ENCODE assay signal across 8 cellular contexts in the genomic region with DNA sequence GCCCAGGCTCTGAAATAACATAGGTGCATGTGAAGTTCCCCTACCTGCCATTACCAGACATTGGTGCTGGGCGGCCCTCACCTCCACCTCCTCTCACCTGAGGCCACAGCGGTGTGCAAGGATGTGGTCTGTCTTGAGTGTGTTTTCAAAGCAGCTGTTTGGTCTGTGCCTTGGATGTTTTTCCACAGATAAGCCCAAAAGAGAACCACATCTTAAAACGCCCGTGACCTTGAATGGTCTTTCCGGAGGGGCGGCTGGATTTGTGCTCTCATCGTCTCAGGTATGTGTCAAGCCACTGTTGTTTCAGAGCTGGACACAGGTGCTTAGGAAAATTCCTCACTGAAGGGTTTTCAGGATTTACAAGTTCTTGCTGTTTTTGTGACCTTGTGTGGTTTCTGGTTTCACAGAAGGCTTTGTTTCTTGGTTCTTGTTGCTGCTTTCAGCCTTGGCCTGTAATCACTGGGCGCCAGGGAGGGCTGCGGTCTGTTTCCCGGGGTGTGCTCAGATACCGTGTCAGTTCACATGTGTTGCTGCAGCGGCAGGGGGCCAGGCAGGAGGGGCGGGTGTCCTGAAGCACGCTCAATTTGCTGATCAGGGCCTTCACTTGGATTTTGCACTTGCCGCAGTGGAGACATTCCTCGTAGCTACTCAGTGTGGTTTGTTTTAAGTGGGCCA.
DNase-seq lines count a peak whose midpoint lies in the region; ATAC-seq lines count a peak whose summit lies in the region.

No MANE protein-coding gene starts in this region.

- intact Hi-C loops in activated T-helper 2 cell treated with anti-CD3 and anti-CD28 coated beads, Interferon-gamma antibody, Interleukin-2, Interleukin-4, amounts not matched to agents 10 μg/mL and 5 μg/mL and 100 μg/mL, durations not matched to agents 14 hours and 24 hours and 36 hours (cut with micrococcal nuclease), result loop anchor here (5.0 kb wide), 1 partner anchor 109 kb away; no protein-coding TSS in a partner anchor
- intact Hi-C loops in left colon (cut with DNase I, micrococcal nuclease), result loop anchor here in 1 of 2 donors (10.0 kb wide), 3 partner anchors 122 to 252 kb away; no protein-coding TSS in a partner anchor

- peak; percentile 44 for ATAC-seq in HG03442 (IDR thresholded peaks at IDR 0.05; ENCODE audit: unreplicated experiment)
- ATAC-seq in activated T-helper 17 cell treated with anti-CD3 and anti-CD28 coated beads, Interleukin-2, amount 50 U/mL, for 72 hours (replicated peaks), result peak; percentile 49
- no peak for ATAC-seq in left colon

- H3K4me3 Mint-ChIP-seq in activated naive CD4-positive, alpha-beta T cell treated with anti-CD3 and anti-CD28 coated beads, Interleukin-2, amount 50 U/mL, for 24 hours, result peak overlapping the region; percentile 33
- H3K4me3 Mint-ChIP-seq in activated T-helper 17 cell treated with anti-CD3 and anti-CD28 coated beads, Interleukin-2, amount 50 U/mL, for 72 hours, result peak overlapping the region; percentile 29
- H3K4me3 Mint-ChIP-seq in activated T-helper 2 cell treated with anti-CD3 and anti-CD28 coated beads, Interferon-gamma antibody, Interleukin-2, Interleukin-4, amounts not matched to agents 10 μg/mL and 5 μg/mL and 100 μg/mL, durations not matched to agents 14 hours and 24 hours and 36 hours (ENCODE audit: low read depth), result no peak overlapping the region

- H3K27me3 ChIP-seq in layer of hippocampus (ENCODE audit: control insufficient read depth, insufficient read depth, low read length), result no peaks in the 10 kb centered on the region
- H3K27me3 ChIP-seq in H7 (ENCODE audit: control insufficient read depth, insufficient read depth, low read length), result no peaks in the 10 kb centered on the region

- peak overlapping the region; percentile 59 for H3K27ac ChIP-seq in layer of hippocampus (ENCODE audit: low read depth, low read length)

- no peaks in the 10 kb centered on the region for H3K36me3 ChIP-seq in H7 (replicated peaks; ENCODE audit: control insufficient read depth, insufficient read depth, low read length)

- DNase-seq in activated naive CD4-positive, alpha-beta T cell (lab: John Stamatoyannopoulos, UW), result no peak
- no peak for DNase-seq in H7
- DNase-seq in activated T-helper 2 cell treated with anti-CD3 and anti-CD28 coated beads, Interferon-gamma antibody, Interleukin-2, Interleukin-4, amounts not matched to agents 10 μg/mL and 5 μg/mL and 100 μg/mL, durations not matched to agents 14 hours and 24 hours and 36 hours (ENCODE audit: low spot score), result no peak
- DNase-seq in left colon, result no peak

- H3K27me3 Mint-ChIP-seq in activated naive CD4-positive, alpha-beta T cell treated with anti-CD3 and anti-CD28 coated beads, Interleukin-2, amount 50 U/mL, for 24 hours, result no peaks in the 10 kb centered on the region
- peaks cover 7% of the 10 kb centered on the region for H3K27me3 Mint-ChIP-seq in activated T-helper 17 cell treated with anti-CD3 and anti-CD28 coated beads, Interleukin-2, amount 50 U/mL, for 72 hours
- no peaks in the 10 kb centered on the region for H3K27me3 Mint-ChIP-seq in activated T-helper 2 cell treated with anti-CD3 and anti-CD28 coated beads, Interferon-gamma antibody, Interleukin-2, Interleukin-4, amounts not matched to agents 10 μg/mL and 5 μg/mL and 100 μg/mL, durations not matched to agents 14 hours and 24 hours and 36 hours (ENCODE audit: low read depth)

- no peaks in the 10 kb centered on the region for H3K36me3 Mint-ChIP-seq in activated naive CD4-positive, alpha-beta T cell treated with anti-CD3 and anti-CD28 coated beads, Interleukin-2, amount 50 U/mL, for 24 hours
- H3K36me3 Mint-ChIP-seq in activated T-helper 17 cell treated with anti-CD3 and anti-CD28 coated beads, Interleukin-2, amount 50 U/mL, for 72 hours (ENCODE audit: low read depth), result no peaks in the 10 kb centered on the region
- H3K36me3 Mint-ChIP-seq in activated T-helper 2 cell treated with anti-CD3 and anti-CD28 coated beads, Interferon-gamma antibody, Interleukin-2, Interleukin-4, amounts not matched to agents 10 μg/mL and 5 μg/mL and 100 μg/mL, durations not matched to agents 14 hours and 24 hours and 36 hours (ENCODE audit: low read depth), result no peaks in the 10 kb centered on the region

- H3K27ac Mint-ChIP-seq in activated naive CD4-positive, alpha-beta T cell treated with anti-CD3 and anti-CD28 coated beads, Interleukin-2, amount 50 U/mL, for 24 hours, result peak overlapping the region; percentile 56
- no peak overlapping the region for H3K27ac Mint-ChIP-seq in activated T-helper 17 cell treated with anti-CD3 and anti-CD28 coated beads, Interleukin-2, amount 50 U/mL, for 72 hours
- no peak overlapping the region for H3K27ac Mint-ChIP-seq in activated T-helper 2 cell treated with anti-CD3 and anti-CD28 coated beads, Interferon-gamma antibody, Interleukin-2, Interleukin-4, amounts not matched to agents 10 μg/mL and 5 μg/mL and 100 μg/mL, durations not matched to agents 14 hours and 24 hours and 36 hours

- peaks cover 70% of the 10 kb centered on the region for H3K4me1 Mint-ChIP-seq in activated naive CD4-positive, alpha-beta T cell treated with anti-CD3 and anti-CD28 coated beads, Interleukin-2, amount 50 U/mL, for 24 hours
- H3K4me1 Mint-ChIP-seq in activated T-helper 17 cell treated with anti-CD3 and anti-CD28 coated beads, Interleukin-2, amount 50 U/mL, for 72 hours, result peaks cover 25% of the 10 kb centered on the region
- H3K4me1 Mint-ChIP-seq in activated T-helper 2 cell treated with anti-CD3 and anti-CD28 coated beads, Interferon-gamma antibody, Interleukin-2, Interleukin-4, amounts not matched to agents 10 μg/mL and 5 μg/mL and 100 μg/mL, durations not matched to agents 14 hours and 24 hours and 36 hours (ENCODE audit: low read depth), result peaks cover 35% of the 10 kb centered on the region

- H3K4me3 ChIP-seq in H7 (ENCODE audit: insufficient read depth, low read depth, low read length), result no peak overlapping the region

- no peaks in the 10 kb centered on the region for H3K9me3 Mint-ChIP-seq in activated naive CD4-positive, alpha-beta T cell treated with anti-CD3 and anti-CD28 coated beads, Interleukin-2, amount 50 U/mL, for 24 hours
- H3K9me3 Mint-ChIP-seq in activated T-helper 17 cell treated with anti-CD3 and anti-CD28 coated beads, Interleukin-2, amount 50 U/mL, for 72 hours, result no peaks in the 10 kb centered on the region
- no peaks in the 10 kb centered on the region for H3K9me3 Mint-ChIP-seq in activated T-helper 2 cell treated with anti-CD3 and anti-CD28 coated beads, Interferon-gamma antibody, Interleukin-2, Interleukin-4, amounts not matched to agents 10 μg/mL and 5 μg/mL and 100 μg/mL, durations not matched to agents 14 hours and 24 hours and 36 hours
